In the genomic region with DNA sequence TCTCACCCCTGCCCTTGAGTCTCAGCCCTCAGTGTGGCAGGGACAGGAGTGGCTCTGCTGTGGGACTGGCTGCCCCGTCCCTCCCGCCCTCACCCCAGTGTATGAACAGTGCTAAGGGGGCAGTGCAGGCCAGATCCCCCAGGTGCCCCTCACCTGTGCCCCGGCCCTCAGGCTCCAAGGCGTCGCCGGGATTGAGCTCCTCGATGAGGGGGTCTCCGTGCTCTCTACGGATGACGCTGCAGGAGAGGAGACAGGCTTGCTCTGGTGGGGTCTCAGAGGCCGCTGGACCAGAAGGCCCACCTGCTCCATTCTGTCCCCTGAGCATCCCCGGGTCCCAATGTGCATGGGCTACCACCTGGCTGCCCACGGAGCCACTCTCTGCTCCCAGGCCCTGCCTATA, we compare ENCODE assay signal across 9 cellular contexts. TPM values are rescaled to one million over a fixed set of nuclear protein-coding genes. Genes with fewer than 3 reads are reported as not detected.
"Had no signal": no experiment of that assay in that cellular context is flagged by ENCODE, and none has a peak within 500 bp of the region (broad histone marks: within the 10 kb centered on the region; RNA-seq: fewer than 3 reads in every experiment).

No MANE protein-coding gene starts in this region.

- H3K27ac ChIP-seq: GM23248 had no signal

- H3K36me3 ChIP-seq: HAP-1 had no signal

- H3K4me3 ChIP-seq: GM23248, GM23338, HAP-1 had no signal

- H3K4me1 Mint-ChIP-seq: GM23338, H9 had no signal

- DNase-seq: GM23248, GOT3, H7, H9, HCEC 1CT, HFFc6 had no signal

- ATAC-seq: GM23338, HCT116 had no signal

- H2AFZ ChIP-seq: GM23248, GM23338 had no signal

- H3K27ac Mint-ChIP-seq: GM23338, H9, HFFc6 had no signal

- H3K9me3 ChIP-seq: HAP-1 had no signal

- H3K9me3 Mint-ChIP-seq: GM23338, H9, HFFc6 had no signal

- H3K9ac ChIP-seq: GM23248 had no signal

- H3K4me2 ChIP-seq: GM23338 had no signal

- H3K4me3 Mint-ChIP-seq: GM23338, H9, HFFc6 had no signal

- H3K4me1 ChIP-seq: HAP-1 had no signal

RNA-seq across cellular contexts. Expression of a gene that starts 47.1 kb away (rescaled TPM):
- total RNA-seq: GM23248, H7, HFFc6 had no signal
- polyA plus RNA-seq: GM23248 had no signal
